In genomic region chr2:169862816-169863215, GRCh38 we compare ENCODE assay signal across 24 cellular contexts.
"Had no signal": no experiment of that assay in that cellular context is flagged by ENCODE, and none has a peak within 500 bp of the region (broad histone marks: within the 10 kb centered on the region; RNA-seq: fewer than 3 reads in every experiment).

No MANE protein-coding gene starts in this region.

- H3K4me3 ChIP-seq: breast epithelium had no signal

- H3K9me3 ChIP-seq: breast epithelium had no signal

- ATAC-seq: activated T-cell treated with anti-CD3 and anti-CD28 coated beads, Interleukin-2, amount 50 U/mL, for 4 hours; T-cell had no signal

- H3K4me1 ChIP-seq: breast epithelium had no signal

- H3K9ac ChIP-seq: KMS-11 had no signal

- H3K27me3 ChIP-seq: breast epithelium had no signal

- DNase-seq: activated B cell treated with CpG ODN at 0.5 μM for 24 hours; activated CD4-positive, alpha-beta memory T cell treated with anti-CD3 and anti-CD28 coated beads for 36 hours; activated CD4-positive, alpha-beta T cell treated with anti-CD3 and anti-CD28 coated beads for 1 hour; activated CD4-positive, alpha-beta T cell treated with anti-CD3 and anti-CD28 coated beads, Interleukin-2, amount 10 ng/mL, durations not matched to agents 24 days and 14 days; activated CD8-positive, alpha-beta memory T cell treated with anti-CD3 and anti-CD28 coated beads for 24 hours; activated gamma-delta T cell; activated naive CD4-positive, alpha-beta T cell treated with anti-CD3 and anti-CD28 coated beads for 36 hours; activated T-cell treated with anti-CD3 and anti-CD28 coated beads, Interleukin-2, amount 50 U/mL, for 4 hours; anterior cingulate cortex; central memory CD4-positive, alpha-beta T cell; NCI-H1092; NCI-H1417; NCI-H1930; NCI-H2171 treated with DMSO at 0.1 percent for 48 hours; NCI-H345; NCI-H510A; NCI-H69; NK-92 treated with Interleukin-12 subunit alpha and Interleukin-12 subunit beta, amount 100 ng/mL, for 24 hours; SHP77 treated with DMSO at 0.1 percent for 48 hours; T-cell; T-helper 2 cell; T1000 had no signal

- H3K27ac ChIP-seq: breast epithelium, KMS-11 had no signal

- H3K36me3 ChIP-seq: breast epithelium had no signal
